1 cellular context compared by ENCODE assay signal in the genomic region with DNA sequence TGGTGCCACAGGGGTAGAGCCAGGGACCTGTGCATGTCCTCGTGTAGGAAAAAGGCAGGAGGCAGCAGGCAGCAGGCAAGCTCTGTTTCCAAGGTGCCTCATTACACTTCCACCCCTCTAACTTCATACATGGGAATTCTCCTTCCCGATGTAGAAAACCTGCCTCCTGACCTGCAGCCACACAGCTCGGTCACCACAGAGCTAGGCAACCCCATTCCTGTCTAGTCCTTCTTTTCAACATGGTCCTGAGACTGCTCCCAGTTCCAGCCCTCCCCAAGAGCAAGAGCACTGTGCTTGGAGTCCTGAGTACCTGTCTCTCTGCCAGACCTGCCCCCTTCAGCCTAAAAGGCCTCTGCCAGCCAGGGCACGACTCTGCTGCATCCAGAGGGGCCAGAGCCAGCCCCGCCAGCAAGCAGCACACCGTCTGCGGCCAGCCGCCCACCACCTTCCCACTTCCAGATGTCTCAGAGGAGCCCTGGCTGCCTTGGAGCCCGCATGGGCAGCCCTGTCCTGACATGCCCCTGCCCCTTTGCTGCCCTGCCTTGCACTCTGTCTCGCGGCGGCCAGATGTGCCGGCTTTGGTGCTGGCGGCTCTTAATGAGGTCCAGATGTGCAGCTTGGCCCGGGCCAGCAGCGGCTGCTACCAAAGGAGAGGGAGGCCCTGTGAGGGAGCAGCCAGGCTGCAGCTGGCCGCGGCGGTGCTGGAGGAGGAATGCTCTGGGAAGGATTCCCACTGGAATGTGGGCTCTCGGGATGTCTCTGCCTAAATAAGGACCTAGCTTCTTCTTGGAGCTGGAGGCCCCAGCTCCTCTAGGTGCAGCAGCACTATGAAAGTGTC.
TF ChIP-seq lines count a peak whose summit lies in the region.

No MANE protein-coding gene starts in this region.

TF ChIP-seq in K562, 482 proteins besides CTCF, POLR2A, EP300 and RAD21 (continued from another document):
- TF ChIP-seq, protein P1, sequence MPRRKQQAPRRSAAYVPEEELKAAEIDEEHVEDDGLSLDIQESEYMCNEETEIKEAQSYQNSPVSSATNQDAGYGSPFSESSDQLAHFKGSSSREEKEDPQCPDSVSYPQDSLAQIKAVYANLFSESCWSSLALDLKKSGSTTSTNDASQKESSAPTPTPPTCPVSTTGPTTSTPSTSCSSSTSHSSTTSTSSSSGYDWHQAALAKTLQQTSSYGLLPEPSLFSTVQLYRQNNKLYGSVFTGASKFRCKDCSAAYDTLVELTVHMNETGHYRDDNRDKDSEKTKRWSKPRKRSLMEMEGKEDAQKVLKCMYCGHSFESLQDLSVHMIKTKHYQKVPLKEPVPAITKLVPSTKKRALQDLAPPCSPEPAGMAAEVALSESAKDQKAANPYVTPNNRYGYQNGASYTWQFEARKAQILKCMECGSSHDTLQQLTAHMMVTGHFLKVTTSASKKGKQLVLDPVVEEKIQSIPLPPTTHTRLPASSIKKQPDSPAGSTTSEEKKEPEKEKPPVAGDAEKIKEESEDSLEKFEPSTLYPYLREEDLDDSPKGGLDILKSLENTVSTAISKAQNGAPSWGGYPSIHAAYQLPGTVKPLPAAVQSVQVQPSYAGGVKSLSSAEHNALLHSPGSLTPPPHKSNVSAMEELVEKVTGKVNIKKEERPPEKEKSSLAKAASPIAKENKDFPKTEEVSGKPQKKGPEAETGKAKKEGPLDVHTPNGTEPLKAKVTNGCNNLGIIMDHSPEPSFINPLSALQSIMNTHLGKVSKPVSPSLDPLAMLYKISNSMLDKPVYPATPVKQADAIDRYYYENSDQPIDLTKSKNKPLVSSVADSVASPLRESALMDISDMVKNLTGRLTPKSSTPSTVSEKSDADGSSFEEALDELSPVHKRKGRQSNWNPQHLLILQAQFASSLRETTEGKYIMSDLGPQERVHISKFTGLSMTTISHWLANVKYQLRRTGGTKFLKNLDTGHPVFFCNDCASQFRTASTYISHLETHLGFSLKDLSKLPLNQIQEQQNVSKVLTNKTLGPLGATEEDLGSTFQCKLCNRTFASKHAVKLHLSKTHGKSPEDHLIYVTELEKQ (CRISPR knock-in tag; IDR thresholded peaks at IDR 0.05): no peak
- TF ChIP-seq, protein P2, sequence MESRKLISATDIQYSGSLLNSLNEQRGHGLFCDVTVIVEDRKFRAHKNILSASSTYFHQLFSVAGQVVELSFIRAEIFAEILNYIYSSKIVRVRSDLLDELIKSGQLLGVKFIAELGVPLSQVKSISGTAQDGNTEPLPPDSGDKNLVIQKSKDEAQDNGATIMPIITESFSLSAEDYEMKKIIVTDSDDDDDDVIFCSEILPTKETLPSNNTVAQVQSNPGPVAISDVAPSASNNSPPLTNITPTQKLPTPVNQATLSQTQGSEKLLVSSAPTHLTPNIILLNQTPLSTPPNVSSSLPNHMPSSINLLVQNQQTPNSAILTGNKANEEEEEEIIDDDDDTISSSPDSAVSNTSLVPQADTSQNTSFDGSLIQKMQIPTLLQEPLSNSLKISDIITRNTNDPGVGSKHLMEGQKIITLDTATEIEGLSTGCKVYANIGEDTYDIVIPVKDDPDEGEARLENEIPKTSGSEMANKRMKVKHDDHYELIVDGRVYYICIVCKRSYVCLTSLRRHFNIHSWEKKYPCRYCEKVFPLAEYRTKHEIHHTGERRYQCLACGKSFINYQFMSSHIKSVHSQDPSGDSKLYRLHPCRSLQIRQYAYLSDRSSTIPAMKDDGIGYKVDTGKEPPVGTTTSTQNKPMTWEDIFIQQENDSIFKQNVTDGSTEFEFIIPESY (CRISPR knock-in tag; IDR thresholded peaks at IDR 0.05): peak; percentile 76
- TF ChIP-seq, protein P3, sequence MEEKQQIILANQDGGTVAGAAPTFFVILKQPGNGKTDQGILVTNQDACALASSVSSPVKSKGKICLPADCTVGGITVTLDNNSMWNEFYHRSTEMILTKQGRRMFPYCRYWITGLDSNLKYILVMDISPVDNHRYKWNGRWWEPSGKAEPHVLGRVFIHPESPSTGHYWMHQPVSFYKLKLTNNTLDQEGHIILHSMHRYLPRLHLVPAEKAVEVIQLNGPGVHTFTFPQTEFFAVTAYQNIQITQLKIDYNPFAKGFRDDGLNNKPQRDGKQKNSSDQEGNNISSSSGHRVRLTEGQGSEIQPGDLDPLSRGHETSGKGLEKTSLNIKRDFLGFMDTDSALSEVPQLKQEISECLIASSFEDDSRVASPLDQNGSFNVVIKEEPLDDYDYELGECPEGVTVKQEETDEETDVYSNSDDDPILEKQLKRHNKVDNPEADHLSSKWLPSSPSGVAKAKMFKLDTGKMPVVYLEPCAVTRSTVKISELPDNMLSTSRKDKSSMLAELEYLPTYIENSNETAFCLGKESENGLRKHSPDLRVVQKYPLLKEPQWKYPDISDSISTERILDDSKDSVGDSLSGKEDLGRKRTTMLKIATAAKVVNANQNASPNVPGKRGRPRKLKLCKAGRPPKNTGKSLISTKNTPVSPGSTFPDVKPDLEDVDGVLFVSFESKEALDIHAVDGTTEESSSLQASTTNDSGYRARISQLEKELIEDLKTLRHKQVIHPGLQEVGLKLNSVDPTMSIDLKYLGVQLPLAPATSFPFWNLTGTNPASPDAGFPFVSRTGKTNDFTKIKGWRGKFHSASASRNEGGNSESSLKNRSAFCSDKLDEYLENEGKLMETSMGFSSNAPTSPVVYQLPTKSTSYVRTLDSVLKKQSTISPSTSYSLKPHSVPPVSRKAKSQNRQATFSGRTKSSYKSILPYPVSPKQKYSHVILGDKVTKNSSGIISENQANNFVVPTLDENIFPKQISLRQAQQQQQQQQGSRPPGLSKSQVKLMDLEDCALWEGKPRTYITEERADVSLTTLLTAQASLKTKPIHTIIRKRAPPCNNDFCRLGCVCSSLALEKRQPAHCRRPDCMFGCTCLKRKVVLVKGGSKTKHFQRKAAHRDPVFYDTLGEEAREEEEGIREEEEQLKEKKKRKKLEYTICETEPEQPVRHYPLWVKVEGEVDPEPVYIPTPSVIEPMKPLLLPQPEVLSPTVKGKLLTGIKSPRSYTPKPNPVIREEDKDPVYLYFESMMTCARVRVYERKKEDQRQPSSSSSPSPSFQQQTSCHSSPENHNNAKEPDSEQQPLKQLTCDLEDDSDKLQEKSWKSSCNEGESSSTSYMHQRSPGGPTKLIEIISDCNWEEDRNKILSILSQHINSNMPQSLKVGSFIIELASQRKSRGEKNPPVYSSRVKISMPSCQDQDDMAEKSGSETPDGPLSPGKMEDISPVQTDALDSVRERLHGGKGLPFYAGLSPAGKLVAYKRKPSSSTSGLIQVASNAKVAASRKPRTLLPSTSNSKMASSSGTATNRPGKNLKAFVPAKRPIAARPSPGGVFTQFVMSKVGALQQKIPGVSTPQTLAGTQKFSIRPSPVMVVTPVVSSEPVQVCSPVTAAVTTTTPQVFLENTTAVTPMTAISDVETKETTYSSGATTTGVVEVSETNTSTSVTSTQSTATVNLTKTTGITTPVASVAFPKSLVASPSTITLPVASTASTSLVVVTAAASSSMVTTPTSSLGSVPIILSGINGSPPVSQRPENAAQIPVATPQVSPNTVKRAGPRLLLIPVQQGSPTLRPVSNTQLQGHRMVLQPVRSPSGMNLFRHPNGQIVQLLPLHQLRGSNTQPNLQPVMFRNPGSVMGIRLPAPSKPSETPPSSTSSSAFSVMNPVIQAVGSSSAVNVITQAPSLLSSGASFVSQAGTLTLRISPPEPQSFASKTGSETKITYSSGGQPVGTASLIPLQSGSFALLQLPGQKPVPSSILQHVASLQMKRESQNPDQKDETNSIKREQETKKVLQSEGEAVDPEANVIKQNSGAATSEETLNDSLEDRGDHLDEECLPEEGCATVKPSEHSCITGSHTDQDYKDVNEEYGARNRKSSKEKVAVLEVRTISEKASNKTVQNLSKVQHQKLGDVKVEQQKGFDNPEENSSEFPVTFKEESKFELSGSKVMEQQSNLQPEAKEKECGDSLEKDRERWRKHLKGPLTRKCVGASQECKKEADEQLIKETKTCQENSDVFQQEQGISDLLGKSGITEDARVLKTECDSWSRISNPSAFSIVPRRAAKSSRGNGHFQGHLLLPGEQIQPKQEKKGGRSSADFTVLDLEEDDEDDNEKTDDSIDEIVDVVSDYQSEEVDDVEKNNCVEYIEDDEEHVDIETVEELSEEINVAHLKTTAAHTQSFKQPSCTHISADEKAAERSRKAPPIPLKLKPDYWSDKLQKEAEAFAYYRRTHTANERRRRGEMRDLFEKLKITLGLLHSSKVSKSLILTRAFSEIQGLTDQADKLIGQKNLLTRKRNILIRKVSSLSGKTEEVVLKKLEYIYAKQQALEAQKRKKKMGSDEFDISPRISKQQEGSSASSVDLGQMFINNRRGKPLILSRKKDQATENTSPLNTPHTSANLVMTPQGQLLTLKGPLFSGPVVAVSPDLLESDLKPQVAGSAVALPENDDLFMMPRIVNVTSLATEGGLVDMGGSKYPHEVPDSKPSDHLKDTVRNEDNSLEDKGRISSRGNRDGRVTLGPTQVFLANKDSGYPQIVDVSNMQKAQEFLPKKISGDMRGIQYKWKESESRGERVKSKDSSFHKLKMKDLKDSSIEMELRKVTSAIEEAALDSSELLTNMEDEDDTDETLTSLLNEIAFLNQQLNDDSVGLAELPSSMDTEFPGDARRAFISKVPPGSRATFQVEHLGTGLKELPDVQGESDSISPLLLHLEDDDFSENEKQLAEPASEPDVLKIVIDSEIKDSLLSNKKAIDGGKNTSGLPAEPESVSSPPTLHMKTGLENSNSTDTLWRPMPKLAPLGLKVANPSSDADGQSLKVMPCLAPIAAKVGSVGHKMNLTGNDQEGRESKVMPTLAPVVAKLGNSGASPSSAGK (IDR thresholded peaks at IDR 0.05): no peak
- no peak for TF ChIP-seq ZNF444 (CRISPR knock-in tag; IDR thresholded peaks at IDR 0.05)
TF ChIP-seq in K562: peak in this region for 2.
